In genomic region chr10:92087750-92088395, GRCh38 we compare ENCODE assay signal across 1 cellular context.
TF ChIP-seq lines count a peak whose summit lies in the region.

No MANE protein-coding gene starts in this region.

TF ChIP-seq in IMR-90, 13 proteins besides CTCF, POLR2A, EP300 and RAD21:
- TF ChIP-seq MAZ (IDR thresholded peaks at IDR 0.05; ENCODE audit: borderline replicate concordance, low read depth, low read length) (peak; percentile 73; the same call in 1 of the 2 replicates), CEBPB (IDR thresholded peaks at IDR 0.05; ENCODE audit: low read depth, low read length) (no peak), CHD1 (IDR thresholded peaks at IDR 0.05; ENCODE audit: low read depth, low read length) (0 out of 2 replicates have a peak, but pooled peaks have one; percentile 54), SMC3 (IDR thresholded peaks at IDR 0.05; ENCODE audit: low read depth, low read length) (peak; percentile 98)
TF ChIP-seq in IMR-90: peak in this region for 3.
